22 cellular contexts compared by ENCODE assay signal in genomic region chr20:48582361-48582991, GRCh38.
"Had no signal": no experiment of that assay in that cellular context is flagged by ENCODE, and none has a peak within 500 bp of the region (broad histone marks: within the 10 kb centered on the region; RNA-seq: fewer than 3 reads in every experiment).

No MANE protein-coding gene starts in this region.

- DNase-seq: activated CD4-positive, alpha-beta memory T cell treated with anti-CD3 and anti-CD28 coated beads for 36 hours; activated CD4-positive, alpha-beta T cell treated with anti-CD3 and anti-CD28 coated beads, Interleukin-2, amount 10 ng/mL, durations not matched to agents 7 days and 5 days; activated CD4-positive, CD25-positive, alpha-beta regulatory T cell; activated CD8-positive, alpha-beta memory T cell treated with anti-CD3 and anti-CD28 coated beads for 24 hours; activated gamma-delta T cell; activated naive CD4-positive, alpha-beta T cell treated with anti-CD3 and anti-CD28 coated beads for 36 hours; activated naive CD8-positive, alpha-beta T cell treated with anti-CD3 and anti-CD28 coated beads for 36 hours; activated T-cell treated with anti-CD3 and anti-CD28 coated beads, Interleukin-2, amount 50 U/mL, for 4 hours; brain microvascular endothelial cell; cerebellar nuclear complex; NCI-H1092; NCI-H1930; NCI-H2171; NCI-H2227 treated with DMSO at 0.1 percent for 48 hours; NCI-H446 treated with DMSO at 0.1 percent for 48 hours; NCI-H526; NCI-H774; T-helper 1 cell had no signal

- H3K27ac Mint-ChIP-seq: activated CD4-positive, alpha-beta memory T cell treated with anti-CD3 and anti-CD28 coated beads for 36 hours; activated CD4-positive, alpha-beta T cell treated with anti-CD3 and anti-CD28 coated beads, Interleukin-2, amount 10 ng/mL, durations not matched to agents 7 days and 5 days; activated naive CD4-positive, alpha-beta T cell treated with anti-CD3 and anti-CD28 coated beads for 36 hours; activated naive CD8-positive, alpha-beta T cell treated with anti-CD3 and anti-CD28 coated beads for 36 hours had no signal

- ATAC-seq: activated T-cell treated with anti-CD3 and anti-CD28 coated beads, Interleukin-2, amount 50 U/mL, for 4 hours had no signal

- H3K36me3 ChIP-seq: brain microvascular endothelial cell, cardiac muscle cell had no signal

- H3K4me1 Mint-ChIP-seq: activated CD4-positive, alpha-beta T cell treated with anti-CD3 and anti-CD28 coated beads, Interleukin-2, amount 10 ng/mL, durations not matched to agents 7 days and 5 days; activated naive CD8-positive, alpha-beta T cell treated with anti-CD3 and anti-CD28 coated beads for 36 hours had no signal

- H3K36me3 Mint-ChIP-seq: activated CD4-positive, alpha-beta memory T cell treated with anti-CD3 and anti-CD28 coated beads for 36 hours had no signal

- H3K4me3 ChIP-seq: cardiac muscle cell, SK-N-MC had no signal

- H3K27ac ChIP-seq: brain microvascular endothelial cell, cardiac muscle cell, KMS-11, SK-N-MC, VCaP had no signal

- H3K9me3 Mint-ChIP-seq: activated CD4-positive, alpha-beta memory T cell treated with anti-CD3 and anti-CD28 coated beads for 36 hours; activated CD4-positive, alpha-beta T cell treated with anti-CD3 and anti-CD28 coated beads, Interleukin-2, amount 10 ng/mL, durations not matched to agents 7 days and 5 days; activated naive CD4-positive, alpha-beta T cell treated with anti-CD3 and anti-CD28 coated beads for 36 hours; activated naive CD8-positive, alpha-beta T cell treated with anti-CD3 and anti-CD28 coated beads for 36 hours; activated T-cell treated with anti-CD3 and anti-CD28 coated beads, Interleukin-2, amount 50 U/mL, for 4 hours had no signal

- H3K4me3 Mint-ChIP-seq: activated CD4-positive, alpha-beta memory T cell treated with anti-CD3 and anti-CD28 coated beads for 36 hours; activated CD4-positive, alpha-beta T cell treated with anti-CD3 and anti-CD28 coated beads, Interleukin-2, amount 10 ng/mL, durations not matched to agents 7 days and 5 days; activated naive CD4-positive, alpha-beta T cell treated with anti-CD3 and anti-CD28 coated beads for 36 hours; activated naive CD8-positive, alpha-beta T cell treated with anti-CD3 and anti-CD28 coated beads for 36 hours; activated T-cell treated with anti-CD3 and anti-CD28 coated beads, Interleukin-2, amount 50 U/mL, for 4 hours had no signal

- H3K27me3 ChIP-seq: brain microvascular endothelial cell, cardiac muscle cell had no signal
